Comparison of ENCODE assay signal across 24 cellular contexts in genomic region chrX:38519651-38520050, GRCh38. TPM values are rescaled to one million over a fixed set of nuclear protein-coding genes. Genes with fewer than 3 reads are reported as not detected.
A peak's percentile ranks its signal among the peaks of the same experiment; 100 is the strongest.
DNase-seq lines count a peak whose midpoint lies in the region; ATAC-seq, FAIRE-seq and TF ChIP-seq lines count a peak whose summit lies in the region.
"Had no signal": no experiment of that assay in that cellular context is flagged by ENCODE, and none has a peak within 500 bp of the region (broad histone marks: within the 10 kb centered on the region; RNA-seq: fewer than 3 reads in every experiment).

No MANE protein-coding gene starts in this region.

- H3K9me3 ChIP-seq in HepG2 (ENCODE audit: low read length) (no peaks in the 10 kb centered on the region), right lobe of liver (no peaks in the 10 kb centered on the region), neural progenitor cell (ENCODE audit: low read depth) (no peaks in the 10 kb centered on the region), SK-N-SH (no peaks in the 10 kb centered on the region)
- H3K9me3 ChIP-seq: A549, Caco-2 had no signal

- in situ Hi-C loops in HepG2 (cut with HindIII; ENCODE audit: extremely low pct_ligation_motif_present, low pct_unique_long_range_greater_than_20kb) = no loop called here

- H3K27me3 ChIP-seq in HepG2 (ENCODE audit: control insufficient read depth in 1 of 2, insufficient read depth in 2 of 2, low read length in 2 of 2) = no peaks in the 10 kb centered on the region
- H3K27me3 ChIP-seq in right lobe of liver = no peaks in the 10 kb centered on the region
- H3K27me3 ChIP-seq in neural progenitor cell = no peaks in the 10 kb centered on the region
- no peaks in the 10 kb centered on the region for H3K27me3 ChIP-seq in SK-N-SH (ENCODE audit: insufficient read depth)

- POLR2A ChIA-PET in HepG2 (lab: Yijun Ruan, JAX) = no interaction called here
- POLR2A ChIA-PET in SK-N-SH (lab: Yijun Ruan, JAX) = no interaction called here

- TF ChIP-seq RAD21 in HepG2 (CRISPR knock-in tag; IDR thresholded peaks at IDR 0.05) (no peak), SK-N-SH (IDR thresholded peaks at IDR 0.05; ENCODE audit: low read length) (no peak)

- H3K27me3 Mint-ChIP-seq in neural progenitor cell (ENCODE audit: insufficient read depth, low read depth) = no peaks in the 10 kb centered on the region
- H3K27me3 Mint-ChIP-seq: CD4-positive, alpha-beta T cell had no signal

- no peak; the same call in 2 of the 3 replicates for ATAC-seq in HepG2
- no peak for ATAC-seq in right lobe of liver
- peak; percentile 35 for ATAC-seq in left lobe of liver
- ATAC-seq: A549, GM12878, HCT116 had no signal

- no peak for TF ChIP-seq CTCF in HepG2 (CRISPR knock-in tag; IDR thresholded peaks at IDR 0.05)
- TF ChIP-seq CTCF in right lobe of liver (IDR thresholded peaks at IDR 0.05) = no peak
- no peak for TF ChIP-seq CTCF in neural progenitor cell (IDR thresholded peaks at IDR 0.05)
- TF ChIP-seq CTCF in SK-N-SH (IDR thresholded peaks at IDR 0.05) = no peak

- intact Hi-C loops in HepG2 (cut with micrococcal nuclease; ENCODE audit: unreplicated experiment) (no loop called here), right lobe of liver (cut with DNase I) (no loop called here)

- no peak overlapping the region for H3K27ac ChIP-seq in HepG2 (ENCODE audit: extremely low read length, insufficient read depth, low read length)
- H3K27ac ChIP-seq in right lobe of liver = no peak overlapping the region
- H3K27ac ChIP-seq in neural progenitor cell = no peak overlapping the region
- no peak overlapping the region for H3K27ac ChIP-seq in SK-N-SH (ENCODE audit: low read depth in 2 of 2, low read length in 1 of 2)
- H3K27ac ChIP-seq: 22Rv1, A549, C4-2B, GM23248, HL-60 had no signal

- DNase-seq in HepG2 (ENCODE audit: low spot score) = peak; percentile 0
- no peak for DNase-seq in right lobe of liver
- peak; percentile 25 for DNase-seq in NCI-H2227 treated with DMSO at 0.1 percent for 48 hours (lab: John Stamatoyannopoulos, UW)
- DNase-seq in left lobe of liver (ENCODE audit: low spot score) = no peak
- no peak for DNase-seq in neural progenitor cell (ENCODE audit: low spot score)
- no peak for DNase-seq in SK-N-SH
- no peak for DNase-seq in NCI-H1694 (lab: John Stamatoyannopoulos, UW)
- no peak for DNase-seq in erythroblast (lab: John Stamatoyannopoulos, UW)
- DNase-seq: AML-193; Caco-2; CD4-positive, alpha-beta T cell; DMS79 treated with DMSO at 0.1 percent for 48 hours; GM23248; H7; HFFc6; IMR-90 had no signal

- H3K79me2 ChIP-seq in HepG2 (ENCODE audit: insufficient read depth, low read length) (no peaks in the 10 kb centered on the region), neural progenitor cell (ENCODE audit: low read depth) (no peaks in the 10 kb centered on the region), SK-N-SH (ENCODE audit: insufficient read depth) (no peaks in the 10 kb centered on the region)

- H3K36me3 Mint-ChIP-seq in neural progenitor cell = no peaks in the 10 kb centered on the region

- no peak for TF ChIP-seq POLR2A in HepG2 (IDR thresholded peaks at IDR 0.05; ENCODE audit: insufficient read depth in 1 of 2, low read depth in 2 of 2, low read length in 2 of 2)
- TF ChIP-seq POLR2A in right lobe of liver (IDR thresholded peaks at IDR 0.05) = no peak
- TF ChIP-seq POLR2A in erythroblast (IDR thresholded peaks at IDR 0.05; ENCODE audit: low read length) = no peak

- no peak overlapping the region for H3K4me3 Mint-ChIP-seq in neural progenitor cell
- H3K4me3 Mint-ChIP-seq: CD4-positive, alpha-beta T cell; HFFc6 had no signal

- H3K9ac ChIP-seq in HepG2 (ENCODE audit: insufficient read depth, low read depth, low read length) (no peak overlapping the region), neural progenitor cell (no peak overlapping the region), SK-N-SH (no peak overlapping the region)
- H3K9ac ChIP-seq: GM23248 had no signal

- H3K4me1 ChIP-seq in HepG2 (ENCODE audit: insufficient read depth, low read length) (no peaks in the 10 kb centered on the region), right lobe of liver (no peaks in the 10 kb centered on the region), neural progenitor cell (no peaks in the 10 kb centered on the region), SK-N-SH (ENCODE audit: control insufficient read depth in 1 of 2, insufficient read depth in 2 of 2, low read depth in 1 of 2, low read length in 1 of 2) (no peaks in the 10 kb centered on the region)
- H3K4me1 ChIP-seq: A549, Caco-2 had no signal

- peaks cover 5% of the 10 kb centered on the region for H3K4me1 Mint-ChIP-seq in neural progenitor cell

- TF ChIP-seq EP300 in HepG2 (IDR thresholded peaks at IDR 0.05; ENCODE audit: low read depth in 2 of 2, low read length in 2 of 2) (no peak), HepG2 (CRISPR knock-in tag; IDR thresholded peaks at IDR 0.05; ENCODE audit: borderline replicate concordance) (no peak), SK-N-SH (IDR thresholded peaks at IDR 0.05; ENCODE audit: borderline replicate concordance in 1 of 2, low read depth in 1 of 2, low read length in 1 of 2) (no peak)

- FAIRE-seq in HepG2 (lab: Jason Lieb, UNC) = peak; percentile 23
- FAIRE-seq: A549, GM12878 had no signal

- peaks cover 6% of the 10 kb centered on the region for H3K9me3 Mint-ChIP-seq in neural progenitor cell
- H3K9me3 Mint-ChIP-seq: CD4-positive, alpha-beta T cell; HFFc6 had no signal

- H3K4me3 ChIP-seq in HepG2 (replicated peaks in 1 of 3; ENCODE audit: insufficient read depth in 1 of 3, low read depth in 2 of 3, low read length in 3 of 3) (no peak overlapping the region), right lobe of liver (no peak overlapping the region), neural progenitor cell (no peak overlapping the region), SK-N-SH (ENCODE audit: low read depth in 2 of 2, low read length in 1 of 2) (no peak overlapping the region)
- H3K4me3 ChIP-seq: A549, GM12878, GM23248 had no signal

- H3K36me3 ChIP-seq in HepG2 (replicated peaks in 1 of 2; ENCODE audit: control insufficient read depth in 1 of 2, insufficient read depth in 2 of 2, low read length in 2 of 2) (no peaks in the 10 kb centered on the region), right lobe of liver (no peaks in the 10 kb centered on the region), neural progenitor cell (no peaks in the 10 kb centered on the region), SK-N-SH (replicated peaks in 1 of 2; ENCODE audit: control insufficient read depth in 1 of 2, insufficient read depth in 2 of 2, low read length in 1 of 2) (no peaks in the 10 kb centered on the region)

- H3K4me2 ChIP-seq in HepG2 (ENCODE audit: low read depth, low read length) = no peak overlapping the region
- no peak overlapping the region for H3K4me2 ChIP-seq in neural progenitor cell
- no peak overlapping the region for H3K4me2 ChIP-seq in SK-N-SH
- H3K4me2 ChIP-seq: A549 had no signal

- H3K27ac Mint-ChIP-seq in neural progenitor cell = no peak overlapping the region
- H3K27ac Mint-ChIP-seq: CD4-positive, alpha-beta T cell; HFFc6 had no signal

- no peaks in the 10 kb centered on the region for H4K20me1 ChIP-seq in HepG2 (ENCODE audit: insufficient read depth, low read length)
- no peaks in the 10 kb centered on the region for H4K20me1 ChIP-seq in neural progenitor cell (ENCODE audit: low read depth)
- H4K20me1 ChIP-seq in SK-N-SH (ENCODE audit: insufficient read depth) = no peaks in the 10 kb centered on the region

- H3F3A ChIP-seq in neural progenitor cell (ENCODE audit: low read depth) (no peaks in the 10 kb centered on the region), SK-N-SH (replicated peaks; ENCODE audit: insufficient read depth) (no peaks in the 10 kb centered on the region)

- H2AFZ ChIP-seq in HepG2 (ENCODE audit: low read length) (no peak overlapping the region), neural progenitor cell (replicated peaks) (peak overlapping the region; percentile 68), SK-N-SH (ENCODE audit: low read depth) (no peak overlapping the region)
- H2AFZ ChIP-seq: GM23248 had no signal

- BruUV-seq in HepG2 (replicated peaks; lab: Mats Ljungman, UMichigan) = no TSS peak

- H3K9me2 ChIP-seq in SK-N-SH = no peaks in the 10 kb centered on the region

- WGBS in HepG2 (ENCODE audit: low lambda C conversion rate) = 21% methylated on average over 5 of the region's 6 CpGs
- WGBS in right lobe of liver (ENCODE audit: insufficient coverage, low coverage, low lambda C conversion rate, missing lambda C conversion rate) = 57% methylated on average over 6 of the region's 6 CpGs
- WGBS in SK-N-SH (ENCODE audit: low lambda C conversion rate) = 21% methylated on average over 6 of the region's 6 CpGs

- CTCF ChIA-PET in HepG2 (lab: Yijun Ruan, JAX; ENCODE audit: low intra/inter-chr PET ratio, low total read pairs) (no interaction called here), SK-N-SH (lab: Yijun Ruan, JAX) (no interaction called here)

RNA-seq across cellular contexts. Expression of gene TSPAN7, which starts 41.7 kb away (rescaled TPM):
- total RNA-seq in HepG2 (2016; rRNA removed; fragmentation: Illumina TruSeq; extraction: Trizol) = 12.8 and 21.4 TPM in 2 replicates
- 2.6 and 2.8 TPM in 2 replicates for total RNA-seq in HepG2 (2016; cell fraction: cytosol; rRNA removed; fragmentation: Illumina TruSeq; extraction: Trizol; ENCODE audit: low read depth)
- total RNA-seq in HepG2 (2016; cell fraction: insoluble cytoplasmic fraction; rRNA removed; fragmentation: Illumina TruSeq; extraction: Trizol) = 12.7 and 21.2 TPM in 2 replicates
- 5.7 and 6.4 TPM in 2 replicates for total RNA-seq in HepG2 (2016; cell fraction: membrane; rRNA removed; fragmentation: Illumina TruSeq; extraction: Trizol)
- 25.7 and 32.9 TPM in 2 replicates for total RNA-seq in HepG2 (2016; cell fraction: nucleus; rRNA removed; fragmentation: Illumina TruSeq; extraction: Trizol)
- polyA plus RNA-seq in HepG2 (2011; rRNA removed) = 47.1 and 66.6 TPM in 2 replicates
- polyA plus RNA-seq in HepG2 (2011; cell fraction: cytosol; rRNA removed) = 40.3 and 64.4 TPM in 2 replicates
- 17.9 and 24.6 TPM in 2 replicates for polyA plus RNA-seq in HepG2 (2011; cell fraction: nucleus; rRNA removed)
- polyA plus RNA-seq in HepG2 (2012) = 54.1 and 54.6 TPM in 2 replicates
- polyA plus RNA-seq in HepG2 (2016; cell fraction: cytosol; fragmentation: Illumina TruSeq; extraction: Trizol; ENCODE audit: low read depth) = 5.2 and 5.9 TPM in 2 replicates
- 24.2 and 27.3 TPM in 2 replicates for polyA plus RNA-seq in HepG2 (2016; cell fraction: insoluble cytoplasmic fraction; fragmentation: Illumina TruSeq; extraction: Trizol; ENCODE audit: low read depth)
- polyA plus RNA-seq in HepG2 (2016; cell fraction: membrane; fragmentation: Illumina TruSeq; extraction: Trizol; ENCODE audit: low read depth) = 11.0 and 12.1 TPM in 2 replicates
- 57.3 and 59.0 TPM in 2 replicates for polyA plus RNA-seq in HepG2 (2016; cell fraction: nucleus; fragmentation: Illumina TruSeq; extraction: Trizol; ENCODE audit: insufficient read depth, low read depth)
- 59.3 TPM in 1 of 2 replicates, not detected in the other for polyA minus RNA-seq in HepG2 (2011; rRNA and poly(A)+ RNA removed; ENCODE audit: low replicate concordance)
- polyA minus RNA-seq in HepG2 (2011; cell fraction: cytosol; rRNA and poly(A)+ RNA removed) = 15.7 and 23.8 TPM in 2 replicates
- 12.4 and 24.7 TPM in 2 replicates for polyA minus RNA-seq in HepG2 (2011; cell fraction: nucleus; rRNA and poly(A)+ RNA removed)
- 10 to 100 TPM in 5 of 6 experiments, 1 to 10 TPM in 1; 7.9 to 24.4 (median 15.7) TPM for total RNA-seq in right lobe of liver
- 8.1 TPM for total RNA-seq in left lobe of liver
- total RNA-seq in neural progenitor cell (ENCODE audit: low replicate concordance) = 8.6 and 12.7 TPM in 2 replicates
- polyA plus RNA-seq in SK-N-SH (2012; rRNA removed) = 0.39 and 0.55 TPM in 2 replicates
- polyA plus RNA-seq in SK-N-SH (2012; cell fraction: cytosol; rRNA removed) = 0.53 and 1.0 TPM in 2 replicates
- 0.15 and 0.19 TPM in 2 replicates for polyA plus RNA-seq in SK-N-SH (2012; cell fraction: nucleus; rRNA removed)
- total RNA-seq: G401, GM12878, GM23248, HFFc6, IMR-90 had no signal
- polyA plus RNA-seq: BJ, GM23248, IMR-90 had no signal

Comparison
In these comparisons a context has a peak if more than half of its experiments do, and no peak if none do; other contexts are left out.
1. DNase-seq: peak in HepG2 (single experiment) and NCI-H2227 treated with DMSO at 0.1 percent for 48 hours (single experiment); none in right lobe of liver (0 of 3), left lobe of liver (single experiment), neural progenitor cell (single experiment), SK-N-SH (single experiment), NCI-H1694 (single experiment) and erythroblast (0 of 2).